26 cellular contexts compared by ENCODE assay signal in genomic region chr15:81765816-81766215, GRCh38.
"Had no signal": no experiment of that assay in that cellular context is flagged by ENCODE, and none has a peak within 500 bp of the region (broad histone marks: within the 10 kb centered on the region; RNA-seq: fewer than 3 reads in every experiment).

No MANE protein-coding gene starts in this region.

- H3K36me3 Mint-ChIP-seq: naive thymus-derived CD8-positive, alpha-beta T cell; natural killer cell treated with Interleukin-12 subunit alpha and Interleukin-12 subunit beta and Interleukin-15 and Interleukin-18, amount 100 ng/mL, for 72 hours; stimulated activated effector memory CD8-positive, alpha-beta T cell treated with anti-CD3 and anti-CD28 coated beads, Interleukin-12 subunit alpha, Interleukin-12 subunit beta, amount 100 ng/mL, for 72 hours; stimulated activated naive B cell treated with anti-CD40 and anti-IgM and Interleukin-4, amounts not matched to agents 10 μg/mL and 1 μg/mL and 100 μg/mL, for 72 hours had no signal

- H3K27ac Mint-ChIP-seq: naive thymus-derived CD8-positive, alpha-beta T cell; natural killer cell treated with Interleukin-12 subunit alpha and Interleukin-12 subunit beta and Interleukin-15 and Interleukin-18, amount 100 ng/mL, for 72 hours; nephron progenitor cell; stimulated activated effector memory CD8-positive, alpha-beta T cell treated with anti-CD3 and anti-CD28 coated beads, Interleukin-12 subunit alpha, Interleukin-12 subunit beta, amount 100 ng/mL, for 72 hours; stimulated activated naive B cell treated with anti-CD40 and anti-IgM and Interleukin-4, amounts not matched to agents 10 μg/mL and 1 μg/mL and 100 μg/mL, for 72 hours; stimulated activated naive CD8-positive, alpha-beta T cell treated with anti-CD3 and anti-CD28 coated beads, Interleukin-15, Interleukin-2, amounts not matched to agents 100 ng/mL and 50 ng/mL, for 24 hours; type B pancreatic cell had no signal

- H3K4me3 ChIP-seq: pancreas, psoas muscle, right lobe of liver, sigmoid colon, stomach, tibial artery, transverse colon, upper lobe of right lung, uterus had no signal

- H3K9me3 Mint-ChIP-seq: natural killer cell treated with Interleukin-12 subunit alpha and Interleukin-12 subunit beta and Interleukin-15 and Interleukin-18, amount 100 ng/mL, for 72 hours; stimulated activated effector memory CD8-positive, alpha-beta T cell treated with anti-CD3 and anti-CD28 coated beads, Interleukin-12 subunit alpha, Interleukin-12 subunit beta, amount 100 ng/mL, for 72 hours; stimulated activated naive B cell treated with anti-CD40 and anti-IgM and Interleukin-4, amounts not matched to agents 10 μg/mL and 1 μg/mL and 100 μg/mL, for 72 hours; stimulated activated naive CD8-positive, alpha-beta T cell treated with anti-CD3 and anti-CD28 coated beads, Interleukin-15, Interleukin-2, amounts not matched to agents 100 ng/mL and 50 ng/mL, for 24 hours had no signal

- H3K4me1 Mint-ChIP-seq: naive thymus-derived CD8-positive, alpha-beta T cell; neural crest cell; stimulated activated effector memory CD8-positive, alpha-beta T cell treated with anti-CD3 and anti-CD28 coated beads, Interleukin-12 subunit alpha, Interleukin-12 subunit beta, amount 100 ng/mL, for 72 hours; stimulated activated naive B cell treated with anti-CD40 and anti-IgM and Interleukin-4, amounts not matched to agents 10 μg/mL and 1 μg/mL and 100 μg/mL, for 72 hours had no signal

- DNase-seq: naive thymus-derived CD8-positive, alpha-beta T cell; nephron progenitor cell; nucleus accumbens; pancreas; psoas muscle; right cardiac atrium; right lobe of liver; sigmoid colon; small intestine; stimulated activated CD4-positive, alpha-beta T cell treated with anti-CD3 and anti-CD28 coated beads, Interleukin-15, amount 100 ng/mL, for 24 hours; stimulated activated CD4-positive, alpha-beta T cell treated with anti-CD3 and anti-CD28 coated beads, Interleukin-2, amount 100 ng/mL, for 24 hours; stimulated activated CD4-positive, alpha-beta T cell treated with anti-CD3 and anti-CD28 coated beads, Interleukin-2, amount 100 ng/mL, for 48 hours; stimulated activated CD4-positive, alpha-beta T cell treated with anti-CD3 and anti-CD28 coated beads, Interleukin-4, amount 100 ng/mL, for 24 hours; stimulated activated naive B cell treated with anti-CD40 and anti-IgM and Interleukin-4, amounts not matched to agents 10 μg/mL and 1 μg/mL and 100 μg/mL, for 72 hours; stimulated activated naive CD4-positive, alpha-beta T cell treated with Interleukin-2 at 50 U/mL for 16 hours; stomach; tibial artery; transverse colon; upper lobe of right lung; uterus had no signal

- H3K27me3 ChIP-seq: neutrophil, pancreas, right lobe of liver, sigmoid colon, stomach, transverse colon, upper lobe of right lung, uterus had no signal

- H3K9me3 ChIP-seq: neutrophil, pancreas, psoas muscle, right lobe of liver, sigmoid colon, stomach, tibial artery, transverse colon, upper lobe of right lung, uterus had no signal

- H3K27ac ChIP-seq: neutrophil, pancreas, psoas muscle, right lobe of liver, sigmoid colon, stomach, tibial artery, transverse colon, upper lobe of right lung, uterus had no signal

- H3K27me3 Mint-ChIP-seq: type B pancreatic cell had no signal

- H3K4me1 ChIP-seq: pancreas, psoas muscle, right lobe of liver, sigmoid colon, stomach, tibial artery, transverse colon, upper lobe of right lung, uterus had no signal

- H3K36me3 ChIP-seq: neutrophil, pancreas, right lobe of liver, sigmoid colon, stomach, tibial artery, transverse colon, upper lobe of right lung, uterus had no signal

- H3K4me3 Mint-ChIP-seq: naive thymus-derived CD8-positive, alpha-beta T cell; natural killer cell treated with Interleukin-12 subunit alpha and Interleukin-12 subunit beta and Interleukin-15 and Interleukin-18, amount 100 ng/mL, for 72 hours; nephron progenitor cell; neural crest cell; stimulated activated effector memory CD8-positive, alpha-beta T cell treated with anti-CD3 and anti-CD28 coated beads, Interleukin-12 subunit alpha, Interleukin-12 subunit beta, amount 100 ng/mL, for 72 hours; stimulated activated naive B cell treated with anti-CD40 and anti-IgM and Interleukin-4, amounts not matched to agents 10 μg/mL and 1 μg/mL and 100 μg/mL, for 72 hours; stimulated activated naive CD8-positive, alpha-beta T cell treated with anti-CD3 and anti-CD28 coated beads, Interleukin-15, Interleukin-2, amounts not matched to agents 100 ng/mL and 50 ng/mL, for 24 hours; type B pancreatic cell had no signal
